ENCODE assay signal across 15 cellular contexts in genomic region chr5:17096975-17097695, GRCh38.
DNase-seq lines count a peak whose midpoint lies in the region; ATAC-seq and TF ChIP-seq lines count a peak whose summit lies in the region.
"Had no signal": no experiment of that assay in that cellular context is flagged by ENCODE, and none has a peak within 500 bp of the region (broad histone marks: within the 10 kb centered on the region; RNA-seq: fewer than 3 reads in every experiment).

No MANE protein-coding gene starts in this region.

- TF ChIP-seq POLR2A in vagina (IDR thresholded peaks at IDR 0.05): no peak

- H3K36me3 ChIP-seq in endocrine pancreas (ENCODE audit: control insufficient read depth, insufficient read depth, low read length) (no peaks in the 10 kb centered on the region), neuron (ENCODE audit: insufficient read depth, low read length) (no peaks in the 10 kb centered on the region), vagina (no peaks in the 10 kb centered on the region)
- H3K36me3 ChIP-seq: ascending aorta had no signal

- POLR2A ChIA-PET in HEK293T (lab: Yijun Ruan, JAX): no interaction called here

- H2AFZ ChIP-seq in neuron (ENCODE audit: low read depth, low read length): peak overlapping the region; percentile 23

- DNase-seq in HEK293T (ENCODE audit: extremely low spot score) (peak; percentile 14), NCI-H510A (lab: John Stamatoyannopoulos, UW) (peak; percentile 71), vagina (ENCODE audit: extremely low spot score in 2 of 2) (no peak), D341Med (ENCODE audit: low spot score) (no peak)
- DNase-seq: activated CD4-positive, alpha-beta T cell treated with anti-CD3 and anti-CD28 coated beads for 4 hours; head of caudate nucleus; NCI-H1105; occipital lobe; stimulated activated CD4-positive, alpha-beta T cell treated with anti-CD3 and anti-CD28 coated beads, Interleukin-12 subunit alpha, Interleukin-12 subunit beta, amount 100 ng/mL, for 4 hours; testis had no signal

- H3K9ac ChIP-seq in endocrine pancreas (ENCODE audit: control insufficient read depth, insufficient read depth, low read length): no peak overlapping the region

- H3K9me3 ChIP-seq in endocrine pancreas (ENCODE audit: control insufficient read depth, low read length): no peaks in the 10 kb centered on the region
- H3K9me3 ChIP-seq in neuron (ENCODE audit: low read length): no peaks in the 10 kb centered on the region
- H3K9me3 ChIP-seq in vagina: no peaks in the 10 kb centered on the region
- H3K9me3 ChIP-seq: ascending aorta, testis had no signal

- H3K4me3 ChIP-seq in endocrine pancreas (ENCODE audit: control insufficient read depth, insufficient read depth, low read length) (peak overlapping the region; percentile 1), neuron (ENCODE audit: low read length) (no peak overlapping the region), vagina (no peak overlapping the region)
- H3K4me3 ChIP-seq: ascending aorta, testis had no signal

- H3K27me3 ChIP-seq in endocrine pancreas (ENCODE audit: control insufficient read depth, insufficient read depth, low read length) (no peaks in the 10 kb centered on the region), neuron (ENCODE audit: insufficient read depth, low read length) (no peaks in the 10 kb centered on the region), vagina (no peaks in the 10 kb centered on the region)
- H3K27me3 ChIP-seq: ascending aorta, testis had no signal

- H3K4me1 ChIP-seq in endocrine pancreas (ENCODE audit: control insufficient read depth, insufficient read depth, low read length) (no peaks in the 10 kb centered on the region), neuron (ENCODE audit: insufficient read depth, low read length) (peaks cover 9% of the 10 kb centered on the region), vagina (no peaks in the 10 kb centered on the region)
- H3K4me1 ChIP-seq: ascending aorta, testis had no signal

- TF ChIP-seq CTCF in vagina (IDR thresholded peaks at IDR 0.05): no peak

- intact Hi-C loops in vagina (cut with DNase I): no loop called here

- ATAC-seq in GM19397 (IDR thresholded peaks at IDR 0.05; ENCODE audit: unreplicated experiment): no peak
- ATAC-seq in GM19395 (IDR thresholded peaks at IDR 0.05; ENCODE audit: unreplicated experiment): no peak

- CTCF ChIA-PET in HEK293T (lab: Yijun Ruan, JAX): interaction anchor here (0.6 to 1.2 kb wide), 2 partner anchors 93 to 134 kb away, joined by 3 read pairs; no protein-coding TSS in a partner anchor

- H3K27ac ChIP-seq in vagina: no peak overlapping the region
- H3K27ac ChIP-seq: ascending aorta, testis had no signal

TF ChIP-seq in HEK293T, 16 proteins besides CTCF, POLR2A, EP300 and RAD21:
- no peak for TF ChIP-seq ZNF384 (IDR thresholded peaks at IDR 0.05)
- TF ChIP-seq SUZ12 (IDR thresholded peaks at IDR 0.05): no peak
- TF ChIP-seq BHLHE40 (IDR thresholded peaks at IDR 0.05; ENCODE audit: borderline replicate concordance): no peak
- no peak for TF ChIP-seq FOXM1 (IDR thresholded peaks at IDR 0.05; ENCODE audit: borderline replicate concordance)
- no peak for TF ChIP-seq SP1 (IDR thresholded peaks at IDR 0.05)
- TF ChIP-seq ARNT (IDR thresholded peaks at IDR 0.05): no peak
- TF ChIP-seq ELF4 (IDR thresholded peaks at IDR 0.05): no peak

Comparison
In these comparisons a context has a peak if more than half of its experiments do, and no peak if none do; other contexts are left out.
1. DNase-seq: peak in HEK293T (single experiment) and NCI-H510A (single experiment); none in vagina (0 of 2) and D341Med (single experiment).